In the genomic region with DNA sequence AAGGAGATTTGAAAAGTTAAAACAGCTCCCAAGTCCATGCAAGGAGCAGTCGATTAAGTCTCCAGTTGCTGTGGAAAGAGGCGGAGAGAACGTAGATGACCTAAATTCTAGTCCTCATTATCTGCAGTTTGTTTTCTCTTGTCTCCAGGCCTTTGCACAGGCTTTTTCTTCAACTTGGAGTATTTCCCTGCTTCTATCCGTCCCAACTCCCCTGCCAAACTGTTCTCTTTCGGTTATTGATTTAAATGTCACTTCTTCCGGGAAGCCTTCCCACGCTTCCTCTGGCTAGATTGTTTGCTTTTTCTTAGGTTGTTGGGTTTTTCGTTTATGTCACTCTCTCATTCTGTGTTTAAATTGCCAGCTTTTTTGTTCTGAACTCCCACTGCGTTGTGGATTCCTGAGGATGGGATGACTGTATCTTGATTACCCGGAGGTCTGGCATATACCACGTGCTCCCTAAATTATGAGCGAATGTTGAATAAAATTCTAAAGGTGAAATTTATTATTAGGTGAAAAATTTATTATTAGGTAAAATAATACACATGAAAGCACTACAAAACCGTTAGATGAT, we compare ENCODE assay signal across 8 cellular contexts. TPM values are rescaled to one million over a fixed set of nuclear protein-coding genes. Genes with fewer than 3 reads are reported as not detected.
A peak's percentile ranks its signal among the peaks of the same experiment; 100 is the strongest.
DNase-seq lines count a peak whose midpoint lies in the region; ATAC-seq and TF ChIP-seq lines count a peak whose summit lies in the region.

No MANE protein-coding gene starts in this region.

- peak overlapping the region; percentile 91 for H3K27ac Mint-ChIP-seq in activated CD8-positive, alpha-beta memory T cell treated with anti-CD3 and anti-CD28 coated beads, Interleukin-2, amount 10 ng/mL, durations not matched to agents 7 days and 5 days
- peak overlapping the region; percentile 97 for H3K27ac Mint-ChIP-seq in activated CD4-positive, alpha-beta T cell treated with anti-CD3 and anti-CD28 coated beads, Interleukin-2, amount 10 ng/mL, durations not matched to agents 7 days and 5 days
- peak overlapping the region; percentile 97 for H3K27ac Mint-ChIP-seq in progenitor cell of endocrine pancreas

- POLR2A ChIA-PET in activated CD4-positive, alpha-beta T cell treated with anti-CD3 and anti-CD28 coated beads, Interleukin-2, amount 10 ng/mL, durations not matched to agents 7 days and 5 days (lab: Charles Lee) = interaction anchor here (0.6 to 2.2 kb wide), 2 partner anchors 19 to 616 kb away, joined by 4 to 5 read pairs; partner anchors contain the start of genes EED and TMEM126A

- peak overlapping the region; percentile 87 for H3K4me3 ChIP-seq in fibroblast of the aortic adventitia (ENCODE audit: low read depth, low read length)

- H3K4me1 Mint-ChIP-seq in activated CD8-positive, alpha-beta memory T cell treated with anti-CD3 and anti-CD28 coated beads, Interleukin-2, amount 10 ng/mL, durations not matched to agents 7 days and 5 days = peaks cover 37% of the 10 kb centered on the region
- H3K4me1 Mint-ChIP-seq in activated CD4-positive, alpha-beta T cell treated with anti-CD3 and anti-CD28 coated beads, Interleukin-2, amount 10 ng/mL, durations not matched to agents 7 days and 5 days = peaks cover 50% of the 10 kb centered on the region
- peaks cover 13% of the 10 kb centered on the region for H3K4me1 Mint-ChIP-seq in progenitor cell of endocrine pancreas (ENCODE audit: low read depth)

- H3K27me3 Mint-ChIP-seq in activated CD8-positive, alpha-beta memory T cell treated with anti-CD3 and anti-CD28 coated beads, Interleukin-2, amount 10 ng/mL, durations not matched to agents 7 days and 5 days = peaks cover 2% of the 10 kb centered on the region
- peaks cover 9% of the 10 kb centered on the region for H3K27me3 Mint-ChIP-seq in activated CD4-positive, alpha-beta T cell treated with anti-CD3 and anti-CD28 coated beads, Interleukin-2, amount 10 ng/mL, durations not matched to agents 7 days and 5 days
- peaks cover 6% of the 10 kb centered on the region for H3K27me3 Mint-ChIP-seq in progenitor cell of endocrine pancreas

- no peaks in the 10 kb centered on the region for H3K9me3 Mint-ChIP-seq in activated CD8-positive, alpha-beta memory T cell treated with anti-CD3 and anti-CD28 coated beads, Interleukin-2, amount 10 ng/mL, durations not matched to agents 7 days and 5 days (ENCODE audit: low read depth)
- H3K9me3 Mint-ChIP-seq in activated CD4-positive, alpha-beta T cell treated with anti-CD3 and anti-CD28 coated beads, Interleukin-2, amount 10 ng/mL, durations not matched to agents 7 days and 5 days = no peaks in the 10 kb centered on the region
- no peaks in the 10 kb centered on the region for H3K9me3 Mint-ChIP-seq in progenitor cell of endocrine pancreas (ENCODE audit: low read depth)

- H3K36me3 Mint-ChIP-seq in activated CD8-positive, alpha-beta memory T cell treated with anti-CD3 and anti-CD28 coated beads, Interleukin-2, amount 10 ng/mL, durations not matched to agents 7 days and 5 days = peaks cover 19% of the 10 kb centered on the region
- H3K36me3 Mint-ChIP-seq in activated CD4-positive, alpha-beta T cell treated with anti-CD3 and anti-CD28 coated beads, Interleukin-2, amount 10 ng/mL, durations not matched to agents 7 days and 5 days (ENCODE audit: low read depth) = peaks cover 24% of the 10 kb centered on the region
- peaks cover 6% of the 10 kb centered on the region for H3K36me3 Mint-ChIP-seq in progenitor cell of endocrine pancreas (ENCODE audit: insufficient read depth)

- no peak for TF ChIP-seq CTCF in fibroblast of the aortic adventitia (IDR thresholded peaks at IDR 0.05; ENCODE audit: insufficient read depth, low read length)
- TF ChIP-seq CTCF in progenitor cell of endocrine pancreas (IDR thresholded peaks at IDR 0.05; ENCODE audit: unreplicated experiment) = no peak

- CTCF ChIA-PET in activated CD8-positive, alpha-beta memory T cell treated with anti-CD3 and anti-CD28 coated beads, Interleukin-2, amount 10 ng/mL, durations not matched to agents 7 days and 5 days (lab: Charles Lee) = interaction anchor here (0.7 to 1.7 kb wide), 5 partner anchors 10 to 226 kb away, joined by 3 to 6 read pairs (median 5); partner anchors contain the start of gene CCDC83
- CTCF ChIA-PET in activated CD4-positive, alpha-beta T cell treated with anti-CD3 and anti-CD28 coated beads, Interleukin-2, amount 10 ng/mL, durations not matched to agents 7 days and 5 days (lab: Charles Lee) = interaction anchor here (1.0 to 1.5 kb wide), 3 partner anchors 9 to 16 kb away, joined by 3 to 6 read pairs (median 5); no protein-coding TSS in a partner anchor

- DNase-seq in activated CD8-positive, alpha-beta memory T cell treated with anti-CD3 and anti-CD28 coated beads, Interleukin-2, amount 10 ng/mL, durations not matched to agents 7 days and 5 days = no peak
- no peak for DNase-seq in activated CD8-positive, alpha-beta memory T cell treated with anti-CD3 and anti-CD28 coated beads for 24 hours
- no peak for DNase-seq in activated CD4-positive, alpha-beta T cell treated with anti-CD3 and anti-CD28 coated beads, Interleukin-2, amount 10 ng/mL, durations not matched to agents 7 days and 5 days
- peak; percentile 5 for DNase-seq in fibroblast of the aortic adventitia (ENCODE audit: low read depth)
- DNase-seq in progenitor cell of endocrine pancreas (ENCODE audit: low spot score, unreplicated experiment) = no peak
- no peak for DNase-seq in HK-2 (ENCODE audit: unreplicated experiment)
- DNase-seq in superior temporal gyrus (ENCODE audit: extremely low spot score) = no peak

- peak overlapping the region; percentile 91 for H3K4me3 Mint-ChIP-seq in activated CD8-positive, alpha-beta memory T cell treated with anti-CD3 and anti-CD28 coated beads, Interleukin-2, amount 10 ng/mL, durations not matched to agents 7 days and 5 days
- H3K4me3 Mint-ChIP-seq in activated CD4-positive, alpha-beta T cell treated with anti-CD3 and anti-CD28 coated beads, Interleukin-2, amount 10 ng/mL, durations not matched to agents 7 days and 5 days = peak overlapping the region; percentile 99
- H3K4me3 Mint-ChIP-seq in progenitor cell of endocrine pancreas (ENCODE audit: low read depth) = peak overlapping the region; percentile 94

- peak; percentile 6 for ATAC-seq in activated CD8-positive, alpha-beta memory T cell treated with anti-CD3 and anti-CD28 coated beads, Interleukin-2, amount 10 ng/mL, durations not matched to agents 7 days and 5 days
- ATAC-seq in HG03103 (IDR thresholded peaks at IDR 0.05; ENCODE audit: low read depth, unreplicated experiment) = peak; percentile 3

RNA-seq across cellular contexts. Expression of gene TMEM126B, which starts 0.5 kb away (rescaled TPM):
- 10 to 100 TPM; 49.3 to 63.1 TPM for total RNA-seq in activated CD8-positive, alpha-beta memory T cell treated with anti-CD3 and anti-CD28 coated beads, Interleukin-2, amount 10 ng/mL, durations not matched to agents 7 days and 5 days
- 10 to 100 TPM; 52.7 to 56.7 TPM for total RNA-seq in activated CD4-positive, alpha-beta T cell treated with anti-CD3 and anti-CD28 coated beads, Interleukin-2, amount 10 ng/mL, durations not matched to agents 7 days and 5 days
- total RNA-seq in fibroblast of the aortic adventitia (ENCODE audit: low replicate concordance) (89.9 and 112 TPM in 2 replicates), progenitor cell of endocrine pancreas (36.4 and 37.8 TPM in 2 replicates)

RNA-seq across cellular contexts. Expression of gene DLG2, which starts 1.7 kb away (rescaled TPM):
- 1 to 10 TPM; 1.4 to 2.1 TPM for total RNA-seq in activated CD8-positive, alpha-beta memory T cell treated with anti-CD3 and anti-CD28 coated beads, Interleukin-2, amount 10 ng/mL, durations not matched to agents 7 days and 5 days
- 1 to 10 TPM in 1 of 2 experiments, under 1 TPM in 1; 0.85 to 1.1 TPM for total RNA-seq in activated CD4-positive, alpha-beta T cell treated with anti-CD3 and anti-CD28 coated beads, Interleukin-2, amount 10 ng/mL, durations not matched to agents 7 days and 5 days
- total RNA-seq in fibroblast of the aortic adventitia (ENCODE audit: low replicate concordance) = 3.0 and 5.8 TPM in 2 replicates
- total RNA-seq in progenitor cell of endocrine pancreas = 1.5 and 2.4 TPM in 2 replicates

RNA-seq across cellular contexts. Expression of gene TMEM126A, which starts 18.9 kb away (rescaled TPM):
- total RNA-seq in activated CD8-positive, alpha-beta memory T cell treated with anti-CD3 and anti-CD28 coated beads, Interleukin-2, amount 10 ng/mL, durations not matched to agents 7 days and 5 days = 10 to 100 TPM; 28.4 to 39.0 TPM
- 10 to 100 TPM; 29.3 to 30.7 TPM for total RNA-seq in activated CD4-positive, alpha-beta T cell treated with anti-CD3 and anti-CD28 coated beads, Interleukin-2, amount 10 ng/mL, durations not matched to agents 7 days and 5 days
- total RNA-seq in fibroblast of the aortic adventitia (ENCODE audit: low replicate concordance) (61.5 and 66.2 TPM in 2 replicates), progenitor cell of endocrine pancreas (22.0 and 25.8 TPM in 2 replicates)

RNA-seq across cellular contexts. Expression of gene CREBZF, which starts 36.1 kb away (rescaled TPM):
- total RNA-seq in activated CD8-positive, alpha-beta memory T cell treated with anti-CD3 and anti-CD28 coated beads, Interleukin-2, amount 10 ng/mL, durations not matched to agents 7 days and 5 days = 10 to 100 TPM; 61.0 to 72.3 TPM
- total RNA-seq in activated CD4-positive, alpha-beta T cell treated with anti-CD3 and anti-CD28 coated beads, Interleukin-2, amount 10 ng/mL, durations not matched to agents 7 days and 5 days = 10 to 100 TPM; 55.5 to 57.2 TPM
- 33.1 and 50.9 TPM in 2 replicates for total RNA-seq in fibroblast of the aortic adventitia (ENCODE audit: low replicate concordance)
- total RNA-seq in progenitor cell of endocrine pancreas = 66.3 and 66.7 TPM in 2 replicates

RNA-seq across cellular contexts. Expression of gene CCDC89, which starts 57.1 kb away (rescaled TPM):
- total RNA-seq in activated CD8-positive, alpha-beta memory T cell treated with anti-CD3 and anti-CD28 coated beads, Interleukin-2, amount 10 ng/mL, durations not matched to agents 7 days and 5 days = under 1 TPM; 0.73 to 0.76 TPM
- under 1 TPM; 0.52 to 0.60 TPM for total RNA-seq in activated CD4-positive, alpha-beta T cell treated with anti-CD3 and anti-CD28 coated beads, Interleukin-2, amount 10 ng/mL, durations not matched to agents 7 days and 5 days
- 4.2 and 7.9 TPM in 2 replicates for total RNA-seq in fibroblast of the aortic adventitia (ENCODE audit: low replicate concordance)
- total RNA-seq in progenitor cell of endocrine pancreas = not detected in 2 replicates
